In genomic region chr13:94195715-94196114, GRCh38 we compare ENCODE assay signal across 13 cellular contexts.
DNase-seq lines count a peak whose midpoint lies in the region; ATAC-seq, FAIRE-seq and TF ChIP-seq lines count a peak whose summit lies in the region.
"Had no signal": no experiment of that assay in that cellular context is flagged by ENCODE, and none has a peak within 500 bp of the region (broad histone marks: within the 10 kb centered on the region; RNA-seq: fewer than 3 reads in every experiment).

No MANE protein-coding gene starts in this region.

- in situ Hi-C loops in astrocyte of the cerebellum (cut with HindIII; ENCODE audit: low sequenced_read_pairs): no loop called here

- H2AFZ ChIP-seq in keratinocyte (ENCODE audit: control insufficient read depth, low read length): no peak overlapping the region

- no peaks in the 10 kb centered on the region for H3K9me1 ChIP-seq in keratinocyte (ENCODE audit: control insufficient read depth, extremely low read depth, insufficient read depth, low read length)

- no peaks in the 10 kb centered on the region for H3K27me3 ChIP-seq in keratinocyte (ENCODE audit: control insufficient read depth, extremely low read depth, insufficient read depth, low read length)
- H3K27me3 ChIP-seq: spleen had no signal

- H3K9ac ChIP-seq in keratinocyte (ENCODE audit: control insufficient read depth, extremely low read depth, insufficient read depth, low read length): no peak overlapping the region

- H3K4me2 ChIP-seq in keratinocyte (ENCODE audit: control insufficient read depth, extremely low read depth, insufficient read depth, low read depth, low read length): peak overlapping the region; percentile 5

- no peaks in the 10 kb centered on the region for H4K20me1 ChIP-seq in keratinocyte (ENCODE audit: control insufficient read depth, extremely low read depth, insufficient read depth, low read length)

- ATAC-seq in HG03520 (IDR thresholded peaks at IDR 0.05; ENCODE audit: unreplicated experiment) (no peak), HG03354 (IDR thresholded peaks at IDR 0.05; ENCODE audit: poor library complexity, severe bottlenecking, unreplicated experiment) (no peak), HG02981 (IDR thresholded peaks at IDR 0.05; ENCODE audit: unreplicated experiment) (no peak)
- ATAC-seq: HCT116 had no signal

- DNase-seq in AG09319 (ENCODE audit: extremely low read depth, low read depth) (peak; percentile 20), HTR-8/SVneo (ENCODE audit: insufficient read length, low spot score) (peak; percentile 12), astrocyte of the cerebellum (ENCODE audit: low read depth) (peak; percentile 93), keratinocyte (ENCODE audit: low read depth, low spot score) (peak; percentile 11), islet precursor cell (no peak)
- DNase-seq: CD4-positive, alpha-beta T cell; immature natural killer cell; NCI-H774; spleen had no signal

- no peaks in the 10 kb centered on the region for H3K36me3 ChIP-seq in keratinocyte (ENCODE audit: control insufficient read depth in 2 of 2, extremely low read depth in 1 of 2, insufficient read depth in 2 of 2, low read length in 2 of 2)
- H3K36me3 ChIP-seq: spleen had no signal

- H3K9me3 ChIP-seq in keratinocyte (ENCODE audit: control insufficient read depth, low read depth, low read length): no peaks in the 10 kb centered on the region
- H3K9me3 ChIP-seq: spleen had no signal

- H3K4me3 ChIP-seq in astrocyte of the cerebellum (ENCODE audit: low read depth, low read length) (no peak overlapping the region), keratinocyte (ENCODE audit: control insufficient read depth in 2 of 3, extremely low read depth in 1 of 3, insufficient read depth in 2 of 3, low read depth in 1 of 3, low read length in 3 of 3) (no peak overlapping the region)
- H3K4me3 ChIP-seq: spleen had no signal

- TF ChIP-seq CTCF in AG09319 (IDR thresholded peaks at IDR 0.05; ENCODE audit: low read depth, low read length) (no peak), astrocyte of the cerebellum (IDR thresholded peaks at IDR 0.05; ENCODE audit: low read depth, low read length, missing control alignments) (no peak), keratinocyte (optimal IDR thresholded peaks at IDR 0.05 in 1 of 3, IDR thresholded peaks at IDR 0.05 in 1 of 3, conservative IDR thresholded peaks at IDR 0.05 in 1 of 3; ENCODE audit: extremely low read depth in 1 of 3, insufficient read depth in 2 of 3, low read length in 3 of 3) (no peak)

- dilution Hi-C loops in keratinocyte (cut with MboI; ENCODE audit: extremely low pct_ligation_motif_present, low sequenced_read_pairs): no loop called here

- no peaks in the 10 kb centered on the region for H3K79me2 ChIP-seq in keratinocyte (ENCODE audit: control insufficient read depth, insufficient read depth, low read length)

- FAIRE-seq in HTR-8/SVneo (lab: Jason Lieb, UNC) (no peak), keratinocyte (lab: Jason Lieb, UNC) (peak; percentile 82)

- H3K4me1 ChIP-seq in keratinocyte (ENCODE audit: control insufficient read depth, extremely low read depth, insufficient read depth, low read length): peaks cover 3% of the 10 kb centered on the region
- H3K4me1 ChIP-seq: spleen had no signal

- H3K27ac ChIP-seq in keratinocyte (ENCODE audit: control insufficient read depth, insufficient read depth, low read length): no peak overlapping the region
